Comparison of ENCODE assay signal across 10 cellular contexts in the genomic region with DNA sequence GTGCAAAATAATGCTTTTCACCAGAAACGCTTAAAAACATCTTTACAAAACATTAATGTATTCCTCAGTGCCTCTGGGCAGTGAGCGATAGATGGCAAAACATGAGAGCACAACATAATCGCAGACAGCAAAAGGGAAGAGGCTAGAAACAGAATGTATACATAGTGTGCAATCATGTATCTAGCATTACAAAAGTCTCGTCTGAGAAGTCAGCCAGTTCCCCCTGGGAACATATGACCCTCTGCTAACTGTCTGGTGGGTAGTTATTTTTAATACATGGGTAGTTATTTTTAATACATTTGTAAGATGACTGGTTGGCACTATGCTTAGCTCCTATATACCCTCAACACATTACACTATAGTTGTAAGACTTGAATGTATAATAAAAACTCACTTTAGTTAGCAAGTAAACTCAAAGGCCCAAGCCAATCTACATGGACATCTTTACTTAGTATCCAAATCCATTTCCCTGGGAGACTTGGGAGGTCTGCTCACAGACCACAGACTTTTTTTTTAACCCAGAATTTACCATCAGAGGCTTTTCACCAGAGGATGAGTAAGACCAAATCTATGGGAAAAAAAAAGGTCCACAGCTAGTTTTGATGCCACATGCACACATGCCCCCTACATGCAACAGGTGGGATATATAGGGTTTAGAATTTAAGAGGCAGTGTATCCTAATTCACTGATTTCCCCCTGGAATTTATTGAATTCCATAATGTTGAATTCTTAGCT.
DNase-seq lines count a peak whose midpoint lies in the region; TF ChIP-seq lines count a peak whose summit lies in the region.
"Had no signal": no experiment of that assay in that cellular context is flagged by ENCODE, and none has a peak within 500 bp of the region (broad histone marks: within the 10 kb centered on the region; RNA-seq: fewer than 3 reads in every experiment).

No MANE protein-coding gene starts in this region.

- H3K4me3 ChIP-seq in BJ (ENCODE audit: low read depth, low read length) (no peak overlapping the region), WI38 (ENCODE audit: low read depth, low read length) (no peak overlapping the region), adrenal gland (no peak overlapping the region)

- H3K4me1 Mint-ChIP-seq in HFFc6 (ENCODE audit: low read depth) = peaks cover 46% of the 10 kb centered on the region

- CTCF ChIA-PET in BJ (lab: Yijun Ruan, JAX) = interaction anchor here (0.6 to 1.5 kb wide), 4 partner anchors 32 to 153 kb away, joined by 3 to 6 read pairs (median 3); partner anchors contain the start of gene CHRM4

- H3K36me3 ChIP-seq in BJ (ENCODE audit: control insufficient read depth, insufficient read depth, low read length) (no peaks in the 10 kb centered on the region), adrenal gland (replicated peaks in 1 of 2) (no peaks in the 10 kb centered on the region)

- H3K27me3 Mint-ChIP-seq in HFFc6 (ENCODE audit: insufficient read depth) = no peaks in the 10 kb centered on the region

- H3K4me3 Mint-ChIP-seq in HFFc6 = no peak overlapping the region

- POLR2A ChIA-PET in BJ (lab: Charles Lee) = no interaction called here

- H3K9me3 Mint-ChIP-seq in HFFc6 = peaks cover 4% of the 10 kb centered on the region; the same call in 1 of the 2 replicates

- peak; percentile 22 for TF ChIP-seq CTCF in BJ (IDR thresholded peaks at IDR 0.05; ENCODE audit: insufficient read depth, low read depth, low read length)
- peak; percentile 70 for TF ChIP-seq CTCF in HFFc6 (IDR thresholded peaks at IDR 0.05)
- TF ChIP-seq CTCF in WI38 (IDR thresholded peaks at IDR 0.05; ENCODE audit: low read depth, low read length) = peak; percentile 32; the same call in 1 of the 2 replicates
- TF ChIP-seq CTCF in adrenal gland (IDR thresholded peaks at IDR 0.05) = no peak

- H3K9me3 ChIP-seq in adrenal gland (replicated peaks in 1 of 3) = peaks cover 0 to 6% (median 0%) of the 10 kb centered on the region in 3 donors

- no peaks in the 10 kb centered on the region; the same call in 1 of the 2 replicates for H3K36me3 Mint-ChIP-seq in HFFc6 (ENCODE audit: low read depth)

- H3K27ac ChIP-seq in adrenal gland = no peak overlapping the region

- no peak for TF ChIP-seq POLR2A in adrenal gland (IDR thresholded peaks at IDR 0.05)

- H3K4me1 ChIP-seq in adrenal gland (replicated peaks in 1 of 2) = peaks cover 4 to 20% of the 10 kb centered on the region in 2 donors

- WGBS in adrenal gland, 4 donors = 69 to 85% (median 76%) methylated on average over 4 of the region's 4 CpGs

- H3K27ac Mint-ChIP-seq in HFFc6 = no peak overlapping the region

- intact Hi-C loops in adrenal gland (cut with DNase I) = no loop called here

- H3K27me3 ChIP-seq in BJ (ENCODE audit: control insufficient read depth, insufficient read depth, low read length) (no peaks in the 10 kb centered on the region), adrenal gland (no peaks in the 10 kb centered on the region)

- DNase-seq in BJ (ENCODE audit: low read depth) (no peak), HFFc6 (peak; percentile 22), kidney tubule cell (ENCODE audit: low spot score) (peak; percentile 52), adrenal gland (no peak), HuH-7.5 (ENCODE audit: low spot score) (no peak), NCI-H748 (lab: John Stamatoyannopoulos, UW; ENCODE audit: unreplicated experiment) (no peak), UCSD-AML1 (lab: John Stamatoyannopoulos, UW; ENCODE audit: unreplicated experiment) (no peak)
- DNase-seq: DMS53, NCI-H1694 had no signal

Comparison
In these comparisons a context has a peak if more than half of its experiments do, and no peak if none do; other contexts are left out.
1. DNase-seq: peak in HFFc6 (single experiment) and kidney tubule cell (single experiment); none in BJ (single experiment), adrenal gland (0 of 7), HuH-7.5 (single experiment), NCI-H748 (single experiment) and UCSD-AML1 (single experiment).
2. CTCF ChIP-seq: peak in BJ (single experiment), HFFc6 (single experiment) and WI38 (single experiment); none in adrenal gland (0 of 6).